Comparison of ENCODE assay signal across 2 cellular contexts in the genomic region with DNA sequence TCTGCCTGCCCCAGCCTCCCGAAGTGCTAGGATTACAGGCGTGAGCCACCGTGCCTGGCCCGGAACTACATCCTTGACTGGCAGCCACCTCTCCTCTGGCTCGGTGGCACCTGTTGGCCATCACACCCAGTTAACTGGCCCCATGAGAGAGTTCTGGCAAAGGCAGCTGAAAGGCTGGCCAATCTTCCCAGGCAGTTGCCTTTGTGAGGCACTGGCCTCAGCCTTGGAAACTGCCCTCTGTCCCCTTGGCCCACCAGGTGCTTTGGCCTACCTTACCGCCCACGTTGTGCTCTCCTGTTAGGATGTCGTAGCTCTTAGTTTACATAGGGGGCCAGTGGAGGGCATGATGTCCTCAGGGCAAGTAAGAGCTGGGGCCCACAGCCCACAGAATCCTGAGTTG.
TF ChIP-seq lines count a peak whose summit lies in the region.

No MANE protein-coding gene starts in this region.

TF ChIP-seq in GM23338, 12 proteins besides CTCF, POLR2A, EP300 and RAD21 (continued from another document):
- TF ChIP-seq, protein P1, sequence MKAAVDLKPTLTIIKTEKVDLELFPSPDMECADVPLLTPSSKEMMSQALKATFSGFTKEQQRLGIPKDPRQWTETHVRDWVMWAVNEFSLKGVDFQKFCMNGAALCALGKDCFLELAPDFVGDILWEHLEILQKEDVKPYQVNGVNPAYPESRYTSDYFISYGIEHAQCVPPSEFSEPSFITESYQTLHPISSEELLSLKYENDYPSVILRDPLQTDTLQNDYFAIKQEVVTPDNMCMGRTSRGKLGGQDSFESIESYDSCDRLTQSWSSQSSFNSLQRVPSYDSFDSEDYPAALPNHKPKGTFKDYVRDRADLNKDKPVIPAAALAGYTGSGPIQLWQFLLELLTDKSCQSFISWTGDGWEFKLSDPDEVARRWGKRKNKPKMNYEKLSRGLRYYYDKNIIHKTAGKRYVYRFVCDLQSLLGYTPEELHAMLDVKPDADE (IDR thresholded peaks at IDR 0.05): no peak

TF ChIP-seq in HepG2, 621 proteins besides CTCF, POLR2A, EP300 and RAD21 (continued from another document):
- TF ChIP-seq, protein P2, sequence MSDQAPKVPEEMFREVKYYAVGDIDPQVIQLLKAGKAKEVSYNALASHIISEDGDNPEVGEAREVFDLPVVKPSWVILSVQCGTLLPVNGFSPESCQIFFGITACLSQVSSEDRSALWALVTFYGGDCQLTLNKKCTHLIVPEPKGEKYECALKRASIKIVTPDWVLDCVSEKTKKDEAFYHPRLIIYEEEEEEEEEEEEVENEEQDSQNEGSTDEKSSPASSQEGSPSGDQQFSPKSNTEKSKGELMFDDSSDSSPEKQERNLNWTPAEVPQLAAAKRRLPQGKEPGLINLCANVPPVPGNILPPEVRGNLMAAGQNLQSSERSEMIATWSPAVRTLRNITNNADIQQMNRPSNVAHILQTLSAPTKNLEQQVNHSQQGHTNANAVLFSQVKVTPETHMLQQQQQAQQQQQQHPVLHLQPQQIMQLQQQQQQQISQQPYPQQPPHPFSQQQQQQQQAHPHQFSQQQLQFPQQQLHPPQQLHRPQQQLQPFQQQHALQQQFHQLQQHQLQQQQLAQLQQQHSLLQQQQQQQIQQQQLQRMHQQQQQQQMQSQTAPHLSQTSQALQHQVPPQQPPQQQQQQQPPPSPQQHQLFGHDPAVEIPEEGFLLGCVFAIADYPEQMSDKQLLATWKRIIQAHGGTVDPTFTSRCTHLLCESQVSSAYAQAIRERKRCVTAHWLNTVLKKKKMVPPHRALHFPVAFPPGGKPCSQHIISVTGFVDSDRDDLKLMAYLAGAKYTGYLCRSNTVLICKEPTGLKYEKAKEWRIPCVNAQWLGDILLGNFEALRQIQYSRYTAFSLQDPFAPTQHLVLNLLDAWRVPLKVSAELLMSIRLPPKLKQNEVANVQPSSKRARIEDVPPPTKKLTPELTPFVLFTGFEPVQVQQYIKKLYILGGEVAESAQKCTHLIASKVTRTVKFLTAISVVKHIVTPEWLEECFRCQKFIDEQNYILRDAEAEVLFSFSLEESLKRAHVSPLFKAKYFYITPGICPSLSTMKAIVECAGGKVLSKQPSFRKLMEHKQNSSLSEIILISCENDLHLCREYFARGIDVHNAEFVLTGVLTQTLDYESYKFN (CRISPR knock-in tag; conservative IDR thresholded peaks at IDR 0.05): 0 out of 2 replicates have a peak, but pooled peaks have one; percentile 16
- TF ChIP-seq RXRA (CRISPR knock-in tag; IDR thresholded peaks at IDR 0.05) (peak; percentile 37; the same call in 1 of the 2 replicates), ZNF598 (CRISPR knock-in tag; IDR thresholded peaks at IDR 0.05; ENCODE audit: borderline replicate concordance) (0 out of 2 replicates have a peak, but pooled peaks have one; percentile 58), ZNF274 (CRISPR knock-in tag; IDR thresholded peaks at IDR 0.05) (peak; percentile 72; the same call in 1 of the 2 replicates), HOXD1 (CRISPR knock-in tag; IDR thresholded peaks at IDR 0.05) (no peak), AKAP8 (CRISPR knock-in tag; IDR thresholded peaks at IDR 0.05) (no peak), FOXA1 (IDR thresholded peaks at IDR 0.05) (no peak), FOXA1 (CRISPR knock-in tag; IDR thresholded peaks at IDR 0.05) (0 out of 2 replicates have a peak, but pooled peaks have one; percentile 9), MEF2D (CRISPR knock-in tag; IDR thresholded peaks at IDR 0.05) (no peak)
